ENCODE assay signal across 29 cellular contexts in the genomic region with DNA sequence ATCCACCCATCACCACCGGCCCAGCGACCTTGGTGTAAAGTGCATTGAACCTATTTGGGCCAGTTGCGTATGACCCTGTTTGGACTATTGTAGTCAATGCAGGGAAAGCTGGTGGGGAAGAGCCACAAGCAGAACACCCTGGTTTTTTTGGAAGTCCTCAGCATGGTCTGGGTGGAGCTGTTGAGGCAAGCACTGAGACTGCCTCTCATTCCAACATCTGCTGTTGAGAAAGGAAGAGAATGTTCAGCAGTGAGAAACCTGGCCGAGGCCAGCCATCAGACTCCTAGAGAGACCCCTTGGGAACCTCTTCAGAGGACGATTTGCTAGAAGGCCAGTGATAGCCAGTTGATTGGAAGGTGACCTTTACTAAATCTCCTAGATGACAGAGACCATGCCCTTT.
"Had no signal": no experiment of that assay in that cellular context is flagged by ENCODE, and none has a peak within 500 bp of the region (broad histone marks: within the 10 kb centered on the region; RNA-seq: fewer than 3 reads in every experiment).

No MANE protein-coding gene starts in this region.

- H3K4me1 Mint-ChIP-seq: memory B cell; stimulated activated naive CD8-positive, alpha-beta T cell treated with anti-CD3 and anti-CD28 coated beads, Interleukin-15, amount 100 ng/mL, for 72 hours had no signal

- H3K27me3 Mint-ChIP-seq: progenitor cell of endocrine pancreas; stimulated activated naive CD8-positive, alpha-beta T cell treated with anti-CD3 and anti-CD28 coated beads, Interleukin-15, amount 100 ng/mL, for 72 hours had no signal

- H3K9me3 ChIP-seq: esophagus squamous epithelium, heart right ventricle, suprapubic skin, thyroid gland, vagina had no signal

- H3K27me3 ChIP-seq: esophagus squamous epithelium, heart right ventricle, suprapubic skin, thyroid gland, vagina had no signal

- H3K9ac ChIP-seq: parathyroid adenoma had no signal

- DNase-seq: effector memory CD4-positive, alpha-beta T cell; erythroblast; esophagus squamous epithelium; foreskin melanocyte; glutamatergic neuron; heart right ventricle; hippocampal formation; islet precursor cell; kidney glomerular epithelial cell; left colon; natural killer cell; occipital lobe; stimulated activated CD4-positive, alpha-beta T cell treated with anti-CD3 and anti-CD28 coated beads, Interleukin-12 subunit alpha, Interleukin-12 subunit beta, amount 100 ng/mL, for 4 hours; stimulated activated CD4-positive, alpha-beta T cell treated with anti-CD3 and anti-CD28 coated beads, Interleukin-1b, Interleukin-23, amount 100 ng/mL, for 48 hours; stimulated activated CD4-positive, alpha-beta T cell treated with anti-CD3 and anti-CD28 coated beads, Interleukin-4, amount 100 ng/mL, for 1 hour; stimulated activated CD8-positive, alpha-beta memory T cell treated with anti-CD3 and anti-CD28 coated beads, Interleukin-4, amount 100 ng/mL, for 48 hours; stimulated activated naive CD4-positive, alpha-beta T cell; stimulated activated naive CD8-positive, alpha-beta T cell treated with anti-CD3 and anti-CD28 coated beads, Interleukin-15, amount 100 ng/mL, for 72 hours; thyroid gland; trophoblast cell had no signal

- H3K4me3 ChIP-seq: coronary artery, esophagus squamous epithelium, heart right ventricle, lung, smooth muscle cell, suprapubic skin, thyroid gland, vagina had no signal

- H2AFZ ChIP-seq: parathyroid adenoma had no signal

- H3K4me3 Mint-ChIP-seq: memory B cell; natural killer cell; stimulated activated naive CD8-positive, alpha-beta T cell treated with anti-CD3 and anti-CD28 coated beads, Interleukin-15, amount 100 ng/mL, for 72 hours had no signal

- H3K79me2 ChIP-seq: parathyroid adenoma had no signal

- H3K36me3 Mint-ChIP-seq: memory B cell had no signal

- H3K27ac ChIP-seq: coronary artery, esophagus squamous epithelium, heart right ventricle, parathyroid adenoma, suprapubic skin, thyroid gland, vagina had no signal

- ATAC-seq: left colon; sciatic nerve; stimulated activated naive CD8-positive, alpha-beta T cell treated with anti-CD3 and anti-CD28 coated beads, Interleukin-15, amount 100 ng/mL, for 72 hours had no signal

- H3K36me3 ChIP-seq: esophagus squamous epithelium, heart right ventricle, suprapubic skin, thyroid gland, vagina had no signal

- H3K27ac Mint-ChIP-seq: memory B cell, progenitor cell of endocrine pancreas had no signal

- H3K4me1 ChIP-seq: esophagus squamous epithelium, parathyroid adenoma, suprapubic skin, thyroid gland, vagina had no signal

- H3K4me2 ChIP-seq: smooth muscle cell had no signal
